Comparison of ENCODE assay signal across 1 cellular context in genomic region chr20:10800288-10800687, GRCh38.
TF ChIP-seq lines count a peak whose summit lies in the region.

No MANE protein-coding gene starts in this region.

TF ChIP-seq in HepG2, 621 proteins besides CTCF, POLR2A, EP300 and RAD21 (continued from another document and continues in another):
- TF ChIP-seq KDM5B (CRISPR knock-in tag; IDR thresholded peaks at IDR 0.05; ENCODE audit: borderline replicate concordance), result no peak
- no peak for TF ChIP-seq ZNF18 (CRISPR knock-in tag; IDR thresholded peaks at IDR 0.05; ENCODE audit: insufficient replicate concordance)
- TF ChIP-seq CENPT (CRISPR knock-in tag; IDR thresholded peaks at IDR 0.05; ENCODE audit: low read depth), result no peak
- TF ChIP-seq CEBPG (CRISPR knock-in tag; IDR thresholded peaks at IDR 0.05), result no peak
- TF ChIP-seq ETV6 (CRISPR knock-in tag; conservative IDR thresholded peaks at IDR 0.05), result no peak
- no peak for TF ChIP-seq ZNF564 (CRISPR knock-in tag; IDR thresholded peaks at IDR 0.05)
- TF ChIP-seq KDM1A (CRISPR knock-in tag; IDR thresholded peaks at IDR 0.05), result peak; percentile 36; the same call in 1 of the 2 replicates
- TF ChIP-seq ZNF230 (CRISPR knock-in tag; IDR thresholded peaks at IDR 0.05), result no peak
- TF ChIP-seq RARG (CRISPR knock-in tag; IDR thresholded peaks at IDR 0.05; ENCODE audit: low read depth), result no peak
- peak; percentile 65; the same call in 1 of the 2 replicates for TF ChIP-seq SALL1 (CRISPR knock-in tag; IDR thresholded peaks at IDR 0.05)
- no peak for TF ChIP-seq CBFB (CRISPR knock-in tag; IDR thresholded peaks at IDR 0.05)
- TF ChIP-seq KLF13 (CRISPR knock-in tag; IDR thresholded peaks at IDR 0.05), result no peak
- TF ChIP-seq FOXA1 (IDR thresholded peaks at IDR 0.05), result peak; percentile 85
- TF ChIP-seq FOXA1 (CRISPR knock-in tag; IDR thresholded peaks at IDR 0.05), result peak; percentile 85
- no peak for TF ChIP-seq PHF20 (CRISPR knock-in tag; IDR thresholded peaks at IDR 0.05)
- TF ChIP-seq ZNF570 (CRISPR knock-in tag; IDR thresholded peaks at IDR 0.05; ENCODE audit: borderline replicate concordance), result no peak
- TF ChIP-seq CREB3 (CRISPR knock-in tag; IDR thresholded peaks at IDR 0.05), result no peak
- no peak for TF ChIP-seq ATRX (CRISPR knock-in tag; IDR thresholded peaks at IDR 0.05; ENCODE audit: borderline replicate concordance)
- TF ChIP-seq ZNF703 (CRISPR knock-in tag; IDR thresholded peaks at IDR 0.05; ENCODE audit: borderline replicate concordance), result no peak
- TF ChIP-seq USF2 (IDR thresholded peaks at IDR 0.05; ENCODE audit: low read depth, low read length), result no peak
- no peak for TF ChIP-seq USF2 (CRISPR knock-in tag; IDR thresholded peaks at IDR 0.05; ENCODE audit: borderline replicate concordance)
- TF ChIP-seq HOMEZ (CRISPR knock-in tag; IDR thresholded peaks at IDR 0.05; ENCODE audit: low read depth), result peak; percentile 73
- peak; percentile 78 for TF ChIP-seq TBL1XR1 (IDR thresholded peaks at IDR 0.05; ENCODE audit: borderline replicate concordance, low read length, partially characterized antibody)
- TF ChIP-seq HNRNPLL (IDR thresholded peaks at IDR 0.05; ENCODE audit: low read depth, low read length, poor library complexity, severe bottlenecking), result no peak
- peak; percentile 23; the same call in 1 of the 2 replicates for TF ChIP-seq SMC3 (IDR thresholded peaks at IDR 0.05; ENCODE audit: low read length)
- TF ChIP-seq FLYWCH1 (CRISPR knock-in tag; IDR thresholded peaks at IDR 0.05), result no peak
- no peak for TF ChIP-seq ZSCAN31 (CRISPR knock-in tag; IDR thresholded peaks at IDR 0.05; ENCODE audit: low read depth)
- TF ChIP-seq PLRG1 (conservative IDR thresholded peaks at IDR 0.05), result no peak
- no peak for TF ChIP-seq THAP9 (CRISPR knock-in tag; IDR thresholded peaks at IDR 0.05; ENCODE audit: borderline replicate concordance)
- TF ChIP-seq ZFP37 (CRISPR knock-in tag; IDR thresholded peaks at IDR 0.05; ENCODE audit: borderline replicate concordance), result no peak
- no peak for TF ChIP-seq ZNF580 (CRISPR knock-in tag; IDR thresholded peaks at IDR 0.05; ENCODE audit: borderline replicate concordance, low read depth)
- TF ChIP-seq RBM39 (IDR thresholded peaks at IDR 0.05; ENCODE audit: low read depth, low read length, poor library complexity, severe bottlenecking), result no peak
- no peak for TF ChIP-seq ZNF138 (CRISPR knock-in tag; IDR thresholded peaks at IDR 0.05; ENCODE audit: low read depth)
- TF ChIP-seq PBX2 (CRISPR knock-in tag; IDR thresholded peaks at IDR 0.05), result no peak
- TF ChIP-seq HOXA5 (CRISPR knock-in tag; IDR thresholded peaks at IDR 0.05), result 0 out of 2 replicates have a peak, but pooled peaks have one; percentile 47
- no peak for TF ChIP-seq HNF1B (CRISPR knock-in tag; IDR thresholded peaks at IDR 0.05)
- TF ChIP-seq FOSL2 (CRISPR knock-in tag; IDR thresholded peaks at IDR 0.05), result peak; percentile 84
- TF ChIP-seq MED13 (CRISPR knock-in tag; IDR thresholded peaks at IDR 0.05), result no peak
- TF ChIP-seq ZNF720 (CRISPR knock-in tag; IDR thresholded peaks at IDR 0.05), result no peak
- no peak for TF ChIP-seq MAFK (conservative IDR thresholded peaks at IDR 0.05 in 1 of 2, IDR thresholded peaks at IDR 0.05 in 1 of 2; ENCODE audit: low read length in 2 of 2)
- TF ChIP-seq ZNF644 (CRISPR knock-in tag; IDR thresholded peaks at IDR 0.05; ENCODE audit: low read depth), result 0 out of 2 replicates have a peak, but pooled peaks have one; percentile 47
- no peak for TF ChIP-seq ZNF615 (CRISPR knock-in tag; IDR thresholded peaks at IDR 0.05; ENCODE audit: borderline replicate concordance)
- no peak for TF ChIP-seq ZNF124 (CRISPR knock-in tag; IDR thresholded peaks at IDR 0.05)
- no peak for TF ChIP-seq GFI1 (CRISPR knock-in tag; IDR thresholded peaks at IDR 0.05; ENCODE audit: borderline replicate concordance)
- TF ChIP-seq PLSCR1 (CRISPR knock-in tag; IDR thresholded peaks at IDR 0.05; ENCODE audit: borderline replicate concordance), result no peak
- TF ChIP-seq MXD1 (CRISPR knock-in tag; IDR thresholded peaks at IDR 0.05), result no peak
- no peak for TF ChIP-seq ZNF546 (CRISPR knock-in tag; conservative IDR thresholded peaks at IDR 0.05)
- TF ChIP-seq YEATS2 (CRISPR knock-in tag; IDR thresholded peaks at IDR 0.05; ENCODE audit: borderline replicate concordance), result peak; percentile 62; the same call in 1 of the 2 replicates
- no peak for TF ChIP-seq PAF1 (CRISPR knock-in tag; IDR thresholded peaks at IDR 0.05)
- no peak for TF ChIP-seq JARID2 (CRISPR knock-in tag; IDR thresholded peaks at IDR 0.05; ENCODE audit: insufficient replicate concordance)
- TF ChIP-seq ZNF10 (CRISPR knock-in tag; IDR thresholded peaks at IDR 0.05; ENCODE audit: borderline replicate concordance, low read depth), result no peak
- TF ChIP-seq ZNF451 (CRISPR knock-in tag; IDR thresholded peaks at IDR 0.05), result no peak
- TF ChIP-seq ZNF883 (CRISPR knock-in tag; IDR thresholded peaks at IDR 0.05; ENCODE audit: not compliant biosample characterization), result no peak
- TF ChIP-seq TBX2 (CRISPR knock-in tag; IDR thresholded peaks at IDR 0.05; ENCODE audit: borderline replicate concordance), result peak; percentile 51; the same call in 1 of the 2 replicates
- no peak for TF ChIP-seq NFE2 (CRISPR knock-in tag; IDR thresholded peaks at IDR 0.05)
- no peak for TF ChIP-seq ZNF782 (CRISPR knock-in tag; IDR thresholded peaks at IDR 0.05; ENCODE audit: borderline replicate concordance)
- no peak for TF ChIP-seq PHF8 (CRISPR knock-in tag; IDR thresholded peaks at IDR 0.05)
- TF ChIP-seq ZMYM2 (CRISPR knock-in tag; IDR thresholded peaks at IDR 0.05), result no peak
- TF ChIP-seq ZNF292 (CRISPR knock-in tag; IDR thresholded peaks at IDR 0.05; ENCODE audit: borderline replicate concordance, low read depth), result no peak
- TF ChIP-seq KDM5A (IDR thresholded peaks at IDR 0.05; ENCODE audit: borderline replicate concordance, low read length), result no peak
- TF ChIP-seq E2F5 (CRISPR knock-in tag; conservative IDR thresholded peaks at IDR 0.05), result no peak
- TF ChIP-seq DR1 (CRISPR knock-in tag; IDR thresholded peaks at IDR 0.05), result no peak
